ENCODE assay signal across 8 cellular contexts in genomic region chr11:64767344-64768299, GRCh38. TPM values are rescaled to one million over a fixed set of nuclear protein-coding genes. Genes with fewer than 3 reads are reported as not detected.
A peak's percentile ranks its signal among the peaks of the same experiment; 100 is the strongest.
DNase-seq lines count a peak whose midpoint lies in the region; ATAC-seq and TF ChIP-seq lines count a peak whose summit lies in the region.

No MANE protein-coding gene starts in this region.

- H3K4me1 ChIP-seq in DOHH2 (ENCODE audit: control insufficient read depth, low read length), result peaks cover 77% of the 10 kb centered on the region

- H3K9me3 ChIP-seq in DOHH2 (ENCODE audit: control insufficient read depth, insufficient read depth, low read length), result no peaks in the 10 kb centered on the region

- TF ChIP-seq CTCF in DOHH2 (IDR thresholded peaks at IDR 0.05; ENCODE audit: low read depth, low read length, poor library complexity, severe bottlenecking) (peak; percentile 97), LNCaP clone FGC (IDR thresholded peaks at IDR 0.05; ENCODE audit: control insufficient read depth, extremely low read depth, insufficient read depth) (peak; percentile 78)

- H3K27me3 ChIP-seq in DOHH2 (ENCODE audit: control insufficient read depth, low read length), result no peaks in the 10 kb centered on the region

- peaks cover 63% of the 10 kb centered on the region for H3K79me2 ChIP-seq in DOHH2 (ENCODE audit: control insufficient read depth, low read length)

- H3F3A ChIP-seq in DOHH2 (ENCODE audit: control insufficient read depth, insufficient read depth), result peaks cover 80% of the 10 kb centered on the region

- H3K27ac ChIP-seq in DOHH2 (ENCODE audit: low read depth, low read length), result 0 out of 2 replicates have a peak overlapping the region, but pooled peaks have one; percentile 5

- peak; percentile 39 for DNase-seq in LNCaP clone FGC (ENCODE audit: low read depth)
- peak; percentile 66 to 79 (median 73) for DNase-seq in activated CD4-positive, CD25-positive, alpha-beta regulatory T cell (lab: John Stamatoyannopoulos, UW)
- peak; percentile 70 for DNase-seq in central memory CD4-positive, alpha-beta T cell
- DNase-seq in lung microvascular endothelial cell (ENCODE audit: low read depth in 2 of 2), result peak; percentile 75 to 84
- DNase-seq in stimulated activated CD8-positive, alpha-beta memory T cell treated with anti-CD3 and anti-CD28 coated beads, Interleukin-2, amount 100 ng/mL, for 1 hour (ENCODE audit: low read depth in 2 of 2), result peak; percentile 62 to 70
- no peak for DNase-seq in T1000 (lab: John Stamatoyannopoulos, UW)

- H3K4me2 ChIP-seq in DOHH2 (ENCODE audit: low read length), result no peak overlapping the region

- peaks cover 55% of the 10 kb centered on the region for H4K20me1 ChIP-seq in DOHH2 (ENCODE audit: control insufficient read depth, insufficient read depth, low read depth, low read length)

- no peak for ATAC-seq in HG03097 (IDR thresholded peaks at IDR 0.05; ENCODE audit: low FRiP score, unreplicated experiment)

- no peaks in the 10 kb centered on the region for H3K9me2 ChIP-seq in DOHH2 (replicated peaks; ENCODE audit: control insufficient read depth, low read length)

- H3K4me3 ChIP-seq in DOHH2 (ENCODE audit: low read length), result no peak overlapping the region
- H3K4me3 ChIP-seq in LNCaP clone FGC (ENCODE audit: low read depth, low read length), result no peak overlapping the region

- H3K36me3 ChIP-seq in DOHH2 (ENCODE audit: control insufficient read depth, low read length), result peaks cover 99% of the 10 kb centered on the region

RNA-seq across cellular contexts. Expression of gene PYGM, which starts 7.8 kb away (rescaled TPM):
- under 0.01 and 0.20 TPM in 2 replicates for total RNA-seq in lung microvascular endothelial cell

RNA-seq across cellular contexts. Expression of gene SF1, which starts 10.7 kb away (rescaled TPM):
- 43.6 and 63.7 TPM in 2 replicates for total RNA-seq in lung microvascular endothelial cell

RNA-seq across cellular contexts. Expression of gene RASGRP2, which starts 23.7 kb away (rescaled TPM):
- 1.3 and 4.4 TPM in 2 replicates for total RNA-seq in lung microvascular endothelial cell

RNA-seq across cellular contexts. Expression of gene MAP4K2, which starts 35.4 kb away (rescaled TPM):
- 34.9 and 51.0 TPM in 2 replicates for total RNA-seq in lung microvascular endothelial cell

RNA-seq across cellular contexts. Expression of gene MEN1, which starts 42.7 kb away (rescaled TPM):
- total RNA-seq in lung microvascular endothelial cell, result 10.5 and 12.5 TPM in 2 replicates
